Comparison of ENCODE assay signal across 19 cellular contexts in genomic region chr13:107252428-107252827, GRCh38.
A peak's percentile ranks its signal among the peaks of the same experiment; 100 is the strongest.
DNase-seq lines count a peak whose midpoint lies in the region; ATAC-seq and TF ChIP-seq lines count a peak whose summit lies in the region.
"Had no signal": no experiment of that assay in that cellular context is flagged by ENCODE, and none has a peak within 500 bp of the region (broad histone marks: within the 10 kb centered on the region; RNA-seq: fewer than 3 reads in every experiment).

No MANE protein-coding gene starts in this region.

- H4K8ac ChIP-seq in mesenchymal stem cell (ENCODE audit: low read length), result no peak overlapping the region

- peaks cover 19% of the 10 kb centered on the region for H3K79me1 ChIP-seq in mesenchymal stem cell (replicated peaks; ENCODE audit: low read length, poor library complexity, severe bottlenecking)

- in situ Hi-C loops in GM13976 (cut with MboI; ENCODE audit: low sequenced_read_pairs, unreplicated experiment), result no loop called here

- H2BK120ac ChIP-seq in mesenchymal stem cell (ENCODE audit: low read depth, low read length), result no peak overlapping the region

- H3K27ac ChIP-seq in RWPE2 (ENCODE audit: poor library complexity, severe bottlenecking) (no peak overlapping the region), foreskin keratinocyte (no peak overlapping the region), mesenchymal stem cell (ENCODE audit: low read length, poor library complexity, severe bottlenecking) (no peak overlapping the region)
- H3K27ac ChIP-seq: 22Rv1, A549, C4-2B had no signal

- H2BK15ac ChIP-seq in mesenchymal stem cell (ENCODE audit: low read depth, poor library complexity, severe bottlenecking), result no peak overlapping the region

- H3K9me3 ChIP-seq in RWPE2 (ENCODE audit: severe bottlenecking) (no peaks in the 10 kb centered on the region), mesenchymal stem cell (ENCODE audit: control insufficient read depth, low read length) (no peaks in the 10 kb centered on the region)
- H3K9me3 ChIP-seq: A549, Caco-2 had no signal

- no peak overlapping the region for H3K9ac ChIP-seq in mesenchymal stem cell (ENCODE audit: low read length)

- H3K4me2 ChIP-seq in mesenchymal stem cell (ENCODE audit: low read length, poor library complexity, severe bottlenecking), result no peak overlapping the region
- H3K4me2 ChIP-seq: A549, GM23338 had no signal

- H2BK12ac ChIP-seq in mesenchymal stem cell (ENCODE audit: low read length in 2 of 2), result peak overlapping the region in 1 of 2 experiments; percentile 32

- no peak for TF ChIP-seq CTCF in RWPE2 (IDR thresholded peaks at IDR 0.05; ENCODE audit: poor library complexity, severe bottlenecking)
- no peak for TF ChIP-seq CTCF in foreskin keratinocyte (conservative IDR thresholded peaks at IDR 0.05)
- TF ChIP-seq CTCF in GM13976 (IDR thresholded peaks at IDR 0.05; ENCODE audit: borderline replicate concordance, control extremely low read depth, extremely low read depth, insufficient read depth, missing control alignments), result no peak

- no CpG with 5 or more reads among the region's 2 CpGs for WGBS in mesenchymal stem cell

- H2BK5ac ChIP-seq in mesenchymal stem cell (ENCODE audit: low read depth, low read length, poor library complexity, severe bottlenecking), result no peak overlapping the region

- peak; percentile 74; the same call in 2 of the 3 replicates for ATAC-seq in RWPE2 (ENCODE audit: low read depth)
- ATAC-seq in foreskin keratinocyte, result peak; percentile 52
- ATAC-seq: A549, GM23338, HCT116 had no signal

- H3K27me3 ChIP-seq in H7 (ENCODE audit: control insufficient read depth, insufficient read depth, low read length) (no peaks in the 10 kb centered on the region), RWPE2 (ENCODE audit: insufficient read depth, poor library complexity, severe bottlenecking) (no peaks in the 10 kb centered on the region), foreskin keratinocyte (no peaks in the 10 kb centered on the region), mesenchymal stem cell (ENCODE audit: control insufficient read depth in 1 of 2, insufficient read depth in 1 of 2, low read length in 2 of 2) (no peaks in the 10 kb centered on the region)

- peak; percentile 8 for DNase-seq in H7
- no peak for DNase-seq in RWPE2 (ENCODE audit: low spot score)
- DNase-seq in foreskin keratinocyte, result peak; percentile 11 to 35
- no peak for DNase-seq in mesenchymal stem cell
- no peak for DNase-seq in NCI-H2227 treated with DMSO at 0.1 percent for 48 hours (lab: John Stamatoyannopoulos, UW)
- DNase-seq in NCI-H1417 treated with DMSO at 0.1 percent for 48 hours (lab: John Stamatoyannopoulos, UW), result no peak
- DNase-seq in GM13976 (ENCODE audit: low spot score), result no peak
- no peak for DNase-seq in DMS153 treated with DMSO at 0.1 percent for 48 hours (lab: John Stamatoyannopoulos, UW; ENCODE audit: unreplicated experiment)
- DNase-seq: AML-193; Caco-2; CD4-positive, alpha-beta T cell; DMS79; GDM1; HFFc6 had no signal

- H3K4me3 ChIP-seq in H7 (ENCODE audit: insufficient read depth, low read depth, low read length), result no peak overlapping the region
- H3K4me3 ChIP-seq in RWPE2 (ENCODE audit: severe bottlenecking), result no peak overlapping the region
- no peak overlapping the region for H3K4me3 ChIP-seq in mesenchymal stem cell (ENCODE audit: insufficient read depth in 1 of 2, low read depth in 1 of 2, low read length in 2 of 2)
- H3K4me3 ChIP-seq: A549, GM23338 had no signal

- no peak overlapping the region for H4K91ac ChIP-seq in mesenchymal stem cell (ENCODE audit: low read length)

- H3K4me1 ChIP-seq in RWPE2 (ENCODE audit: insufficient read depth, poor library complexity, severe bottlenecking) (no peaks in the 10 kb centered on the region), foreskin keratinocyte (no peaks in the 10 kb centered on the region), mesenchymal stem cell (ENCODE audit: control insufficient read depth, insufficient read depth, low read depth, low read length) (peaks cover 6% of the 10 kb centered on the region)
- H3K4me1 ChIP-seq: A549, Caco-2 had no signal

- H3K4ac ChIP-seq in mesenchymal stem cell (ENCODE audit: low read depth in 1 of 2, low read length in 2 of 2), result peak overlapping the region in 1 of 2 experiments; percentile 19

- H2AK5ac ChIP-seq in mesenchymal stem cell (ENCODE audit: low read length, severe bottlenecking), result no peak overlapping the region

- H3K23ac ChIP-seq in mesenchymal stem cell (ENCODE audit: low read length in 2 of 2), result no peak overlapping the region

- H3K36me3 ChIP-seq in H7 (replicated peaks; ENCODE audit: control insufficient read depth, insufficient read depth, low read length) (no peaks in the 10 kb centered on the region), RWPE2 (ENCODE audit: low read depth) (no peaks in the 10 kb centered on the region), mesenchymal stem cell (ENCODE audit: control insufficient read depth in 1 of 2, insufficient read depth in 2 of 2, low read depth in 1 of 2, low read length in 2 of 2) (no peaks in the 10 kb centered on the region)

- no peak overlapping the region for H3K14ac ChIP-seq in mesenchymal stem cell (ENCODE audit: low read length in 2 of 2)

- no peak overlapping the region for H2AFZ ChIP-seq in mesenchymal stem cell (ENCODE audit: low read depth, low read length)
- H2AFZ ChIP-seq: GM23338 had no signal

- peak overlapping the region; percentile 55 to 73 for H3K18ac ChIP-seq in mesenchymal stem cell (ENCODE audit: low read depth in 1 of 2, low read length in 2 of 2)

Comparison
In these comparisons a context has a peak if more than half of its experiments do, and no peak if none do; other contexts are left out.
1. DNase-seq: peak in H7 (single experiment) and foreskin keratinocyte (2 of 2); none in RWPE2 (single experiment), mesenchymal stem cell (single experiment), NCI-H2227 treated with DMSO at 0.1 percent for 48 hours (single experiment), NCI-H1417 treated with DMSO at 0.1 percent for 48 hours (single experiment), GM13976 (single experiment) and DMS153 treated with DMSO at 0.1 percent for 48 hours (single experiment).